Comparison of ENCODE assay signal across 1 cellular context in the genomic region with DNA sequence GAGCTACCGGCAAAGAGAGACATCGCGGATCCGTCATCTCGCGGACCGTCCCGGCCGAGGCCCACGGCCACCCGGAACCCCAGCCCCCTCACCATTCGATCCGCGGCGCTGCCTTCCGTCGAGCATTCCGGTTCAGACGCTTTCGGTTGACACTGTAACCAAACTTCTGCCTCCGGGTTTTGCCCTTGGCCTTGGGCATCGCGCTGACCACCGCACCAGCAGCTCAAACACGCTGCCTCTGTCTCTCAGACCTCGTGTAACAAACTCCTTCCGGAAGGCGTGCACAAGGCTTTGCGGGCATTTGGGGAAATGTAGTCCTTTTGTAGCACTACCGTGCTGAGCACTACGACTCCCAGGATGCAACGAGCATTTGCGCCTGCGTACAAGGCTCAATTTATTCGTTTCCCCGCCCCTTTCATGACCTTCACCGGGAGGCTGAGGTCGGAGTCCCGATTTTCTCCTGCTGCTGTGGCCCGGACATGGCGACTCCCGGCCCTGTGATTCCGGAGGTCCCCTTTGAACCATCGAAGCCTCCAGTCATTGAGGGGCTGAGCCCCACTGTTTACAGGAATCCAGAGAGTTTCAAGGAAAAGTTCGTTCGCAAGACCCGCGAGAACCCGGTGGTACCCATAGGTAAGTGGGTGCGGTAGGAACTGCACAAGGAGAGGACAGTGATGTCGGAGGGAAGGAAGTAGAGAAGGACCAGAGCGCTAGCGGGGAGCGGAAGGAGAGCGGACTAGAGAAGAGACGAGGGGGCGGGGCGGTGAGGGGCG.
TF ChIP-seq lines count a peak whose summit lies in the region.

A gene with protein sequence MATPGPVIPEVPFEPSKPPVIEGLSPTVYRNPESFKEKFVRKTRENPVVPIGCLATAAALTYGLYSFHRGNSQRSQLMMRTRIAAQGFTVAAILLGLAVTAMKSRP (plus strand): TSS at position 411 of the 773 bp plus-strand sequence. CDS start 69 bp downstream, at position 480.
A gene with protein sequence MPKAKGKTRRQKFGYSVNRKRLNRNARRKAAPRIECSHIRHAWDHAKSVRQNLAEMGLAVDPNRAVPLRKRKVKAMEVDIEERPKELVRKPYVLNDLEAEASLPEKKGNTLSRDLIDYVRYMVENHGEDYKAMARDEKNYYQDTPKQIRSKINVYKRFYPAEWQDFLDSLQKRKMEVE (minus strand): TSS at position 258 of the 773 bp plus-strand sequence. CDS start 59 bp downstream, at position 199.

TF ChIP-seq in HepG2, 621 proteins besides CTCF, POLR2A, EP300 and RAD21 (continued from another document):
- no peak for TF ChIP-seq ZNF512 (CRISPR knock-in tag; IDR thresholded peaks at IDR 0.05)
- TF ChIP-seq NR1H2 (CRISPR knock-in tag; IDR thresholded peaks at IDR 0.05; ENCODE audit: borderline replicate concordance, low read depth), result peak; percentile 31; the same call in 1 of the 2 replicates
- no peak for TF ChIP-seq HNRNPUL1 (IDR thresholded peaks at IDR 0.05; ENCODE audit: low read depth, low read length)
- TF ChIP-seq PHF21A (CRISPR knock-in tag; IDR thresholded peaks at IDR 0.05), result peak; percentile 87
- no peak for TF ChIP-seq SOX6 (IDR thresholded peaks at IDR 0.05)
- no peak; the same call in 1 of the 2 replicates for TF ChIP-seq SOX6 (CRISPR knock-in tag; IDR thresholded peaks at IDR 0.05)
- TF ChIP-seq ZNF235 (CRISPR knock-in tag; IDR thresholded peaks at IDR 0.05; ENCODE audit: borderline replicate concordance), result no peak; the same call in 1 of the 2 replicates
- TF ChIP-seq PHF8 (CRISPR knock-in tag; IDR thresholded peaks at IDR 0.05), result peak; percentile 85
- no peak for TF ChIP-seq ZNF275 (CRISPR knock-in tag; IDR thresholded peaks at IDR 0.05; ENCODE audit: borderline replicate concordance)
- no peak for TF ChIP-seq NONO (IDR thresholded peaks at IDR 0.05)
- peak; percentile 97 for TF ChIP-seq NONO (CRISPR knock-in tag; conservative IDR thresholded peaks at IDR 0.05)
- TF ChIP-seq ZNF775 (CRISPR knock-in tag; IDR thresholded peaks at IDR 0.05; ENCODE audit: borderline replicate concordance), result 0 out of 2 replicates have a peak, but pooled peaks have one; percentile 86
- TF ChIP-seq FOXA3 (CRISPR knock-in tag; IDR thresholded peaks at IDR 0.05), result peak; percentile 39; the same call in 1 of the 2 replicates
- TF ChIP-seq NR3C1 (CRISPR knock-in tag; IDR thresholded peaks at IDR 0.05), result no peak
- TF ChIP-seq, protein P1, sequence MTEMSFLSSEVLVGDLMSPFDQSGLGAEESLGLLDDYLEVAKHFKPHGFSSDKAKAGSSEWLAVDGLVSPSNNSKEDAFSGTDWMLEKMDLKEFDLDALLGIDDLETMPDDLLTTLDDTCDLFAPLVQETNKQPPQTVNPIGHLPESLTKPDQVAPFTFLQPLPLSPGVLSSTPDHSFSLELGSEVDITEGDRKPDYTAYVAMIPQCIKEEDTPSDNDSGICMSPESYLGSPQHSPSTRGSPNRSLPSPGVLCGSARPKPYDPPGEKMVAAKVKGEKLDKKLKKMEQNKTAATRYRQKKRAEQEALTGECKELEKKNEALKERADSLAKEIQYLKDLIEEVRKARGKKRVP (CRISPR knock-in tag; IDR thresholded peaks at IDR 0.05), result peak in 1 of 2 experiments; percentile 67; a peak in 2 of 4 replicates
- no peak for TF ChIP-seq RFX5 (IDR thresholded peaks at IDR 0.05; ENCODE audit: low read depth, low read length)
- peak; percentile 81; the same call in 1 of the 2 replicates for TF ChIP-seq ZNF383 (CRISPR knock-in tag; IDR thresholded peaks at IDR 0.05; ENCODE audit: borderline replicate concordance)
- TF ChIP-seq PHF5A (CRISPR knock-in tag; IDR thresholded peaks at IDR 0.05; ENCODE audit: low read depth, unreplicated experiment), result peak; percentile 86
- no peak for TF ChIP-seq ZNF484 (CRISPR knock-in tag; IDR thresholded peaks at IDR 0.05; ENCODE audit: borderline replicate concordance, low read depth)
- peak; percentile 44; the same call in 1 of the 2 replicates for TF ChIP-seq ARHGAP35 (CRISPR knock-in tag; IDR thresholded peaks at IDR 0.05; ENCODE audit: borderline replicate concordance)
- TF ChIP-seq ZNF350 (CRISPR knock-in tag; IDR thresholded peaks at IDR 0.05; ENCODE audit: borderline replicate concordance, low read depth), result peak; percentile 93
- peak; percentile 66; the same call in 1 of the 2 replicates for TF ChIP-seq DR1 (CRISPR knock-in tag; IDR thresholded peaks at IDR 0.05)
- TF ChIP-seq ZBTB3 (CRISPR knock-in tag; IDR thresholded peaks at IDR 0.05; ENCODE audit: borderline replicate concordance, low read depth), result peak; percentile 93
- TF ChIP-seq ZBTB43 (CRISPR knock-in tag; conservative IDR thresholded peaks at IDR 0.05), result 0 out of 2 replicates have a peak, but pooled peaks have one; percentile 38
- no peak for TF ChIP-seq ZNF740 (CRISPR knock-in tag; IDR thresholded peaks at IDR 0.05)
- TF ChIP-seq SRSF9 (IDR thresholded peaks at IDR 0.05; ENCODE audit: borderline replicate concordance, insufficient read depth, low read depth, low read length, poor library complexity, severe bottlenecking), result no peak
- peak; percentile 72; the same call in 1 of the 2 replicates for TF ChIP-seq MTF2 (CRISPR knock-in tag; IDR thresholded peaks at IDR 0.05; ENCODE audit: borderline replicate concordance)
- 0 out of 2 replicates have a peak, but pooled peaks have one; percentile 82 for TF ChIP-seq ZNF101 (CRISPR knock-in tag; IDR thresholded peaks at IDR 0.05; ENCODE audit: borderline replicate concordance, low read depth)
- no peak for TF ChIP-seq NFE2L1 (CRISPR knock-in tag; IDR thresholded peaks at IDR 0.05; ENCODE audit: borderline replicate concordance)
- no peak for TF ChIP-seq LCORL (IDR thresholded peaks at IDR 0.05)
- no peak for TF ChIP-seq LCORL (CRISPR knock-in tag; IDR thresholded peaks at IDR 0.05)
- no peak for TF ChIP-seq EZH2 (conservative IDR thresholded peaks at IDR 0.05; ENCODE audit: low read depth, low read length)
- TF ChIP-seq ZNF841 (CRISPR knock-in tag; IDR thresholded peaks at IDR 0.05; ENCODE audit: borderline replicate concordance), result no peak
- TF ChIP-seq, protein P2, sequence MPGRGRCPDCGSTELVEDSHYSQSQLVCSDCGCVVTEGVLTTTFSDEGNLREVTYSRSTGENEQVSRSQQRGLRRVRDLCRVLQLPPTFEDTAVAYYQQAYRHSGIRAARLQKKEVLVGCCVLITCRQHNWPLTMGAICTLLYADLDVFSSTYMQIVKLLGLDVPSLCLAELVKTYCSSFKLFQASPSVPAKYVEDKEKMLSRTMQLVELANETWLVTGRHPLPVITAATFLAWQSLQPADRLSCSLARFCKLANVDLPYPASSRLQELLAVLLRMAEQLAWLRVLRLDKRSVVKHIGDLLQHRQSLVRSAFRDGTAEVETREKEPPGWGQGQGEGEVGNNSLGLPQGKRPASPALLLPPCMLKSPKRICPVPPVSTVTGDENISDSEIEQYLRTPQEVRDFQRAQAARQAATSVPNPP (CRISPR knock-in tag; IDR thresholded peaks at IDR 0.05), result no peak
- TF ChIP-seq FUBP1 (CRISPR knock-in tag; IDR thresholded peaks at IDR 0.05; ENCODE audit: borderline replicate concordance), result no peak
